Comparison of ENCODE assay signal across 9 cellular contexts in the genomic region with DNA sequence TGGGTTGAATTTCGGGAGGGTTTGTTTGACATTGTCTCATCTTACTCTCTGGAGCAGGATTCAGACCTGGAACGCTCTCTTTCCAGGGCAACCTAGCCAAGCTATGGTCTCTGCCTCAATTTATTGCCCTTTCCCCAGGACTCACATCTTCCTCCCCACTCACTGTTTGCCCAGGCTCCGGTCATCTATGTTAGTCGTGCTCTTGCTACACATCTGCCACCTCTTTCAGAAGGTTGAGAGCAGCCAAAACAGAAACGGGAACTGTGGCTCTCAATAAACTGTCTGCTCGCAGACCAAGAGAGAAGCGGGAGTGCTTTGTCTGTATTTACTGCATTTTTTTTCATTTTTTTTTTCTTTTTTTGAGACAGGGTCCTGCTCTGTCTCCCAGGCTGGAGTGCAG.
DNase-seq lines count a peak whose midpoint lies in the region; ATAC-seq and TF ChIP-seq lines count a peak whose summit lies in the region.
"Had no signal": no experiment of that assay in that cellular context is flagged by ENCODE, and none has a peak within 500 bp of the region (broad histone marks: within the 10 kb centered on the region; RNA-seq: fewer than 3 reads in every experiment).

No MANE protein-coding gene starts in this region.

- no peaks in the 10 kb centered on the region for H3K27me3 ChIP-seq in suprapubic skin

- peak overlapping the region; percentile 39 for H3K27ac ChIP-seq in suprapubic skin

- H3K36me3 ChIP-seq in suprapubic skin, result no peaks in the 10 kb centered on the region

- no peak for TF ChIP-seq POLR2A in suprapubic skin (IDR thresholded peaks at IDR 0.05)

- no peaks in the 10 kb centered on the region for H3K9me3 ChIP-seq in suprapubic skin

- no peak for TF ChIP-seq CTCF in suprapubic skin (IDR thresholded peaks at IDR 0.05)
- no peak for TF ChIP-seq CTCF in GM10266 (IDR thresholded peaks at IDR 0.05; ENCODE audit: control insufficient read depth, insufficient read depth, low read depth, missing control alignments)

- peak overlapping the region; percentile 87 for H3K27ac Mint-ChIP-seq in activated naive CD4-positive, alpha-beta T cell treated with anti-CD3 and anti-CD28 coated beads for 36 hours
- H3K27ac Mint-ChIP-seq in activated naive CD8-positive, alpha-beta T cell, result peak overlapping the region; percentile 98

- intact Hi-C loops in activated naive CD4-positive, alpha-beta T cell treated with anti-CD3 and anti-CD28 coated beads for 36 hours (cut with micrococcal nuclease), result loop anchor here (2.0 kb wide), 2 partner anchors 15 to 59 kb away; no protein-coding TSS in a partner anchor

- peaks cover 11% of the 10 kb centered on the region for H3K9me3 Mint-ChIP-seq in activated naive CD4-positive, alpha-beta T cell treated with anti-CD3 and anti-CD28 coated beads for 36 hours
- H3K9me3 Mint-ChIP-seq in activated naive CD8-positive, alpha-beta T cell (ENCODE audit: low read depth), result no peaks in the 10 kb centered on the region

- no peaks in the 10 kb centered on the region for H3K27me3 Mint-ChIP-seq in activated naive CD4-positive, alpha-beta T cell treated with anti-CD3 and anti-CD28 coated beads for 36 hours (ENCODE audit: low read depth)
- no peaks in the 10 kb centered on the region for H3K27me3 Mint-ChIP-seq in activated naive CD8-positive, alpha-beta T cell

- H3K36me3 Mint-ChIP-seq in activated naive CD4-positive, alpha-beta T cell treated with anti-CD3 and anti-CD28 coated beads for 36 hours (ENCODE audit: low read depth), result peaks cover 25% of the 10 kb centered on the region
- peaks cover 22% of the 10 kb centered on the region for H3K36me3 Mint-ChIP-seq in activated naive CD8-positive, alpha-beta T cell

- ATAC-seq in HG03280 (IDR thresholded peaks at IDR 0.05; ENCODE audit: unreplicated experiment), result peak; percentile 51
- ATAC-seq: K562 had no signal

- H3K4me3 ChIP-seq in suprapubic skin, result no peak overlapping the region
- H3K4me3 ChIP-seq: K562 had no signal

- DNase-seq in activated naive CD4-positive, alpha-beta T cell treated with anti-CD3 and anti-CD28 coated beads for 36 hours, result no peak
- no peak for DNase-seq in activated naive CD4-positive, alpha-beta T cell (lab: John Stamatoyannopoulos, UW)
- DNase-seq in suprapubic skin (ENCODE audit: low spot score in 2 of 2) (no peak), GM10266 (ENCODE audit: extremely low spot score) (no peak), cerebellar cortex (ENCODE audit: low spot score) (no peak)
- DNase-seq in activated CD8-positive, alpha-beta memory T cell treated with anti-CD3 and anti-CD28 coated beads, Interleukin-2, amount 50 U/mL, for 4 hours, result no peak

- 87% methylated on average over 7 of the region's 7 CpGs for WGBS in suprapubic skin

- peaks cover 63% of the 10 kb centered on the region for H3K4me1 Mint-ChIP-seq in activated naive CD4-positive, alpha-beta T cell treated with anti-CD3 and anti-CD28 coated beads for 36 hours (ENCODE audit: low read depth)
- H3K4me1 Mint-ChIP-seq in activated naive CD8-positive, alpha-beta T cell (ENCODE audit: low read depth), result peaks cover 68% of the 10 kb centered on the region

- TF ChIP-seq EP300 in suprapubic skin (IDR thresholded peaks at IDR 0.05), result no peak

- H3K4me1 ChIP-seq in suprapubic skin, result peaks cover 14% of the 10 kb centered on the region

- no peak overlapping the region for H3K4me3 Mint-ChIP-seq in activated naive CD4-positive, alpha-beta T cell treated with anti-CD3 and anti-CD28 coated beads for 36 hours
- H3K4me3 Mint-ChIP-seq in activated naive CD8-positive, alpha-beta T cell, result peak overlapping the region; percentile 79

- CTCF ChIA-PET in activated naive CD4-positive, alpha-beta T cell treated with anti-CD3 and anti-CD28 coated beads for 36 hours (lab: Charles Lee), result interaction anchor here (0.6 kb wide), 1 partner anchor 1520 kb away, joined by 4 read pairs; no protein-coding TSS in a partner anchor
